ENCODE assay signal across 11 cellular contexts in genomic region chr6:52514514-52514913, GRCh38.
A peak's percentile ranks its signal among the peaks of the same experiment; 100 is the strongest.
DNase-seq lines count a peak whose midpoint lies in the region; ATAC-seq and TF ChIP-seq lines count a peak whose summit lies in the region.
"Had no signal": no experiment of that assay in that cellular context is flagged by ENCODE, and none has a peak within 500 bp of the region (broad histone marks: within the 10 kb centered on the region; RNA-seq: fewer than 3 reads in every experiment).

No MANE protein-coding gene starts in this region.

- no peaks in the 10 kb centered on the region for H3K27me3 Mint-ChIP-seq in activated CD4-positive, alpha-beta T cell treated with anti-CD3 and anti-CD28 coated beads for 36 hours
- H3K27me3 Mint-ChIP-seq: memory B cell had no signal

- intact Hi-C loops in activated CD4-positive, alpha-beta T cell treated with anti-CD3 and anti-CD28 coated beads for 36 hours (cut with DNase I, micrococcal nuclease): no loop called here
- intact Hi-C loops in ascending aorta (cut with DNase I): no loop called here

- no peak overlapping the region for H3K27ac Mint-ChIP-seq in activated CD4-positive, alpha-beta T cell treated with anti-CD3 and anti-CD28 coated beads for 36 hours
- H3K27ac Mint-ChIP-seq: memory B cell had no signal

- ATAC-seq in activated CD4-positive, alpha-beta T cell treated with anti-CD3 and anti-CD28 coated beads for 36 hours: peak; percentile 43
- no peak for ATAC-seq in GM21619 (IDR thresholded peaks at IDR 0.05; ENCODE audit: unreplicated experiment)

- H3K4me3 ChIP-seq in ascending aorta (no peak overlapping the region), thymus (ENCODE audit: low read length) (no peak overlapping the region)

- H3K27ac ChIP-seq in ascending aorta: peak overlapping the region; percentile 86 to 88
- H3K27ac ChIP-seq in thymus (ENCODE audit: low read depth): peak overlapping the region; percentile 55

- 93% methylated on average over 7 of the region's 7 CpGs for WGBS in thymus

- CTCF ChIA-PET in activated CD4-positive, alpha-beta T cell treated with anti-CD3 and anti-CD28 coated beads for 36 hours (lab: Charles Lee): interaction anchor here (0.7 kb wide), 2 partner anchors 181 to 286 kb away, joined by 3 read pairs; no protein-coding TSS in a partner anchor

- no peaks in the 10 kb centered on the region for H3K9me3 ChIP-seq in ascending aorta
- no peaks in the 10 kb centered on the region for H3K9me3 ChIP-seq in thymus (ENCODE audit: control insufficient read depth)

- H3K4me3 Mint-ChIP-seq in activated CD4-positive, alpha-beta T cell treated with anti-CD3 and anti-CD28 coated beads for 36 hours: no peak overlapping the region
- H3K4me3 Mint-ChIP-seq: memory B cell had no signal

- TF ChIP-seq CTCF in ascending aorta (IDR thresholded peaks at IDR 0.05): no peak

- peaks cover 0 to 27% of the 10 kb centered on the region in 2 donors for H3K36me3 ChIP-seq in ascending aorta
- peaks cover 7% of the 10 kb centered on the region for H3K36me3 ChIP-seq in thymus (ENCODE audit: control insufficient read depth, insufficient read depth)

- no peaks in the 10 kb centered on the region for H3K9me3 Mint-ChIP-seq in activated CD4-positive, alpha-beta T cell treated with anti-CD3 and anti-CD28 coated beads for 36 hours (ENCODE audit: low read depth)
- H3K9me3 Mint-ChIP-seq: memory B cell had no signal

- H3K4me1 ChIP-seq in ascending aorta (peaks cover 17 to 60% of the 10 kb centered on the region in 2 donors), thymus (ENCODE audit: control insufficient read depth, insufficient read depth, low read length) (no peaks in the 10 kb centered on the region)

- peaks cover 13% of the 10 kb centered on the region for H3K4me1 Mint-ChIP-seq in activated CD4-positive, alpha-beta T cell treated with anti-CD3 and anti-CD28 coated beads for 36 hours
- H3K4me1 Mint-ChIP-seq: memory B cell had no signal

- H3K36me3 Mint-ChIP-seq in activated CD4-positive, alpha-beta T cell treated with anti-CD3 and anti-CD28 coated beads for 36 hours (ENCODE audit: low read depth): peaks cover 5% of the 10 kb centered on the region

- POLR2A ChIA-PET in activated CD4-positive, alpha-beta T cell treated with anti-CD3 and anti-CD28 coated beads for 36 hours (lab: Charles Lee): no interaction called here

- peak; percentile 53 for DNase-seq in activated CD4-positive, alpha-beta T cell treated with anti-CD3 and anti-CD28 coated beads for 36 hours
- no peak for DNase-seq in activated CD4-positive, alpha-beta T cell treated with anti-CD3 and anti-CD28 coated beads, Interleukin-2, amount 50 U/mL, for 1 hour
- DNase-seq in ascending aorta (ENCODE audit: low spot score in 2 of 2) (peak in 1 of 2 donors; percentile 77), iris pigment epithelial cell (ENCODE audit: low read depth) (peak; percentile 96), cerebellar nuclear complex (lab: John Stamatoyannopoulos, UW) (no peak), activated gamma-delta T cell (lab: John Stamatoyannopoulos, UW) (no peak)
- DNase-seq: 8988T, anterior cingulate cortex had no signal

- H3K27me3 ChIP-seq in ascending aorta (no peaks in the 10 kb centered on the region), thymus (ENCODE audit: control insufficient read depth, insufficient read depth) (no peaks in the 10 kb centered on the region)

Comparison
In these comparisons a context has a peak if more than half of its experiments do, and no peak if none do; other contexts are left out.
1. DNase-seq: peak in activated CD4-positive, alpha-beta T cell treated with anti-CD3 and anti-CD28 coated beads for 36 hours (single experiment) and iris pigment epithelial cell (single experiment); none in activated CD4-positive, alpha-beta T cell treated with anti-CD3 and anti-CD28 coated beads, Interleukin-2, amount 50 U/mL, for 1 hour (single experiment), cerebellar nuclear complex (0 of 2) and activated gamma-delta T cell (single experiment).